Comparison of ENCODE assay signal across 16 cellular contexts in genomic region chr5:67243944-67244343, GRCh38. TPM values are rescaled to one million over a fixed set of nuclear protein-coding genes. Genes with fewer than 3 reads are reported as not detected.
"Had no signal": no experiment of that assay in that cellular context is flagged by ENCODE, and none has a peak within 500 bp of the region (broad histone marks: within the 10 kb centered on the region; RNA-seq: fewer than 3 reads in every experiment).

No MANE protein-coding gene starts in this region.

- H3K27me3 Mint-ChIP-seq: activated naive CD4-positive, alpha-beta T cell treated with anti-CD3 and anti-CD28 coated beads, Interleukin-2, amount 50 U/mL, for 24 hours; activated T-cell treated with anti-CD3 and anti-CD28 coated beads, Interleukin-2, amount 50 U/mL, for 24 hours had no signal

- H3K27ac Mint-ChIP-seq: activated CD8-positive, alpha-beta T cell treated with anti-CD3 and anti-CD28 coated beads, Interleukin-2, amount 10 ng/mL, durations not matched to agents 7 days and 5 days; activated naive CD4-positive, alpha-beta T cell treated with anti-CD3 and anti-CD28 coated beads, Interleukin-2, amount 50 U/mL, for 24 hours; activated T-cell treated with anti-CD3 and anti-CD28 coated beads, Interleukin-2, amount 50 U/mL, for 24 hours; activated T-helper 1 cell treated with anti-CD3 and anti-CD28 coated beads, Interleukin-12 subunit alpha, Interleukin-12 subunit beta, Interleukin-2, Interleukin-4 antibody, amounts not matched to agents 30 ng/mL and 10 ng/mL and 1 ng/mL, durations not matched to agents 14 hours and 24 hours and 36 hours had no signal

- H3K36me3 Mint-ChIP-seq: activated naive CD4-positive, alpha-beta T cell treated with anti-CD3 and anti-CD28 coated beads, Interleukin-2, amount 50 U/mL, for 24 hours had no signal

- DNase-seq: activated CD4-positive, alpha-beta T cell treated with anti-CD3 and anti-CD28 coated beads for 4 hours; activated CD4-positive, alpha-beta T cell treated with anti-CD3 and anti-CD28 coated beads, Interleukin-2, amount 50 U/mL, for 4 hours; activated CD8-positive, alpha-beta T cell treated with anti-CD3 and anti-CD28 coated beads, Interleukin-2, amount 10 ng/mL, durations not matched to agents 7 days and 5 days; activated effector memory CD4-positive, alpha-beta T cell treated with Interleukin-2 at 50 U/mL for 16 hours; activated naive CD4-positive, alpha-beta T cell; activated T-cell treated with anti-CD3 and anti-CD28 coated beads, Interleukin-2, amount 50 U/mL, for 24 hours; aorta; central memory CD4-positive, alpha-beta T cell; NCI-H1436 treated with DMSO at 0.1 percent for 48 hours; NCI-H187; NCI-H524 had no signal

- H3K4me3 Mint-ChIP-seq: activated CD8-positive, alpha-beta T cell treated with anti-CD3 and anti-CD28 coated beads, Interleukin-2, amount 10 ng/mL, durations not matched to agents 7 days and 5 days; activated naive CD4-positive, alpha-beta T cell treated with anti-CD3 and anti-CD28 coated beads, Interleukin-2, amount 50 U/mL, for 24 hours; activated T-cell treated with anti-CD3 and anti-CD28 coated beads, Interleukin-2, amount 50 U/mL, for 24 hours; activated T-helper 1 cell treated with anti-CD3 and anti-CD28 coated beads, Interleukin-12 subunit alpha, Interleukin-12 subunit beta, Interleukin-2, Interleukin-4 antibody, amounts not matched to agents 30 ng/mL and 10 ng/mL and 1 ng/mL, durations not matched to agents 14 hours and 24 hours and 36 hours had no signal

- ATAC-seq: activated CD8-positive, alpha-beta T cell treated with anti-CD3 and anti-CD28 coated beads, Interleukin-2, amount 10 ng/mL, durations not matched to agents 7 days and 5 days; PC-3 had no signal

RNA-seq across cellular contexts. Expression of gene CD180, which starts 47.3 kb away (rescaled TPM):
- total RNA-seq: activated CD8-positive, alpha-beta T cell treated with anti-CD3 and anti-CD28 coated beads, Interleukin-2, amount 10 ng/mL, durations not matched to agents 7 days and 5 days; bronchial epithelial cell; PC-3; SK-MEL-5 had no signal
